16 cellular contexts compared by ENCODE assay signal in the genomic region with DNA sequence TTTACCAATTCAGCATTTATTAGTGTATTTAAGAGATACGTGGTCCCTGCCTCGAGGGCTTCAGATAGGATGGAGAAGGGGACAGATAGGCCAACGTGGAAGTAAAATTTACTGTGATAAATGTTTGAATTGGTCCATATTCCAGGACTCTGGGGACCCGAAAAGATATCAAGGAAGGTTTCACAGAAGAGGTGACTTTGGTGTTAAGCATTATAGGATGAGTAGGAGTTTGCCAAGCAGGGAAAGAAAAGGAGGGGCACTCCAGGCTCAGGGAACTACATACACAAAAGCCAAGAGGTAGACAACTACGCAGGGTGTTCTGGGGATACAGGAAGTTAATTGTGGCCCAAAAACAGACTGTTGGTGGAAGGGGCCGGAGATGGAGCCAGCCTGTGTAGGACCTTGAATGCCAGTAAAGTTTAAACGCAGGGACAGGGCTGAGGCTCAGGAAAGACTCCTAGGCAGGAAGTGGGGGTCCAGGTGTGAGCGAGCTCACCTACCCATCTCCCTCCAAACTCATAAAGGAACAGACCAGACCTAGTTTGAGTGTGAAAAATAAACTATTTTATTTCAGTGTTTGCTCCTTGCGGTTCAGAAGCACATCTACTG. TPM values are rescaled to one million over a fixed set of nuclear protein-coding genes. Genes with fewer than 3 reads are reported as not detected.
DNase-seq lines count a peak whose midpoint lies in the region; ATAC-seq and TF ChIP-seq lines count a peak whose summit lies in the region.
"Had no signal": no experiment of that assay in that cellular context is flagged by ENCODE, and none has a peak within 500 bp of the region (broad histone marks: within the 10 kb centered on the region; RNA-seq: fewer than 3 reads in every experiment).

No MANE protein-coding gene starts in this region.

- TF ChIP-seq EP300 in stomach (IDR thresholded peaks at IDR 0.05) = no peak

- no peaks in the 10 kb centered on the region for H3K9me3 Mint-ChIP-seq in neural progenitor cell
- H3K9me3 Mint-ChIP-seq in activated naive CD4-positive, alpha-beta T cell treated with anti-CD3 and anti-CD28 coated beads, Interleukin-2, amount 50 U/mL, for 72 hours = no peaks in the 10 kb centered on the region
- H3K9me3 Mint-ChIP-seq: activated CD4-positive, alpha-beta T cell treated with anti-CD3 and anti-CD28 coated beads, Interleukin-2, amount 10 ng/mL, durations not matched to agents 7 days and 5 days; activated naive CD8-positive, alpha-beta T cell treated with anti-CD3 and anti-CD28 coated beads, Interleukin-2, amount 10 ng/mL, durations not matched to agents 7 days and 5 days; CD8-positive, alpha-beta T cell; central memory CD8-positive, alpha-beta T cell had no signal

- H3K4me3 Mint-ChIP-seq in neural progenitor cell = no peak overlapping the region
- H3K4me3 Mint-ChIP-seq: activated CD4-positive, alpha-beta T cell treated with anti-CD3 and anti-CD28 coated beads, Interleukin-2, amount 10 ng/mL, durations not matched to agents 7 days and 5 days; activated naive CD8-positive, alpha-beta T cell treated with anti-CD3 and anti-CD28 coated beads, Interleukin-2, amount 10 ng/mL, durations not matched to agents 7 days and 5 days; CD8-positive, alpha-beta T cell; central memory CD8-positive, alpha-beta T cell had no signal

- no peak for TF ChIP-seq POLR2A in stomach (IDR thresholded peaks at IDR 0.05)

- peaks cover 2% of the 10 kb centered on the region for H3K27me3 Mint-ChIP-seq in neural progenitor cell (ENCODE audit: insufficient read depth, low read depth)
- H3K27me3 Mint-ChIP-seq: activated CD4-positive, alpha-beta T cell treated with anti-CD3 and anti-CD28 coated beads, Interleukin-2, amount 10 ng/mL, durations not matched to agents 7 days and 5 days; central memory CD8-positive, alpha-beta T cell had no signal

- H3K4me2 ChIP-seq in neural progenitor cell = no peak overlapping the region

- H3K9me3 ChIP-seq in neural progenitor cell (ENCODE audit: low read depth) (no peaks in the 10 kb centered on the region), stomach (no peaks in the 10 kb centered on the region)
- H3K9me3 ChIP-seq: prostate gland, testis had no signal

- H3F3A ChIP-seq in neural progenitor cell (ENCODE audit: low read depth) = peaks cover 11% of the 10 kb centered on the region

- no peaks in the 10 kb centered on the region for H3K36me3 Mint-ChIP-seq in neural progenitor cell
- H3K36me3 Mint-ChIP-seq in activated naive CD4-positive, alpha-beta T cell treated with anti-CD3 and anti-CD28 coated beads, Interleukin-2, amount 50 U/mL, for 72 hours = no peaks in the 10 kb centered on the region
- H3K36me3 Mint-ChIP-seq: activated naive CD8-positive, alpha-beta T cell treated with anti-CD3 and anti-CD28 coated beads, Interleukin-2, amount 10 ng/mL, durations not matched to agents 7 days and 5 days; CD8-positive, alpha-beta T cell had no signal

- H3K36me3 ChIP-seq in neural progenitor cell (no peaks in the 10 kb centered on the region), stomach (peaks cover 0 to 38% (median 20%) of the 10 kb centered on the region in 4 donors)

- no peaks in the 10 kb centered on the region for H4K20me1 ChIP-seq in neural progenitor cell (ENCODE audit: low read depth)

- H3K27me3 ChIP-seq in neural progenitor cell = no peaks in the 10 kb centered on the region
- no peaks in the 10 kb centered on the region for H3K27me3 ChIP-seq in stomach
- H3K27me3 ChIP-seq: testis had no signal

- H3K79me2 ChIP-seq in neural progenitor cell (ENCODE audit: low read depth) = no peaks in the 10 kb centered on the region

- TF ChIP-seq CTCF in neural progenitor cell (IDR thresholded peaks at IDR 0.05) (no peak), stomach (IDR thresholded peaks at IDR 0.05) (no peak)

- H3K27ac Mint-ChIP-seq in neural progenitor cell = peak overlapping the region; percentile 3
- no peak overlapping the region for H3K27ac Mint-ChIP-seq in activated naive CD4-positive, alpha-beta T cell treated with anti-CD3 and anti-CD28 coated beads, Interleukin-2, amount 50 U/mL, for 72 hours
- H3K27ac Mint-ChIP-seq: activated CD4-positive, alpha-beta T cell treated with anti-CD3 and anti-CD28 coated beads, Interleukin-2, amount 10 ng/mL, durations not matched to agents 7 days and 5 days; activated naive CD8-positive, alpha-beta T cell treated with anti-CD3 and anti-CD28 coated beads, Interleukin-2, amount 10 ng/mL, durations not matched to agents 7 days and 5 days; CD8-positive, alpha-beta T cell had no signal

- intact Hi-C loops in cardiac septum (cut with DNase I) = loop anchor here (5.0 kb wide), 2 partner anchors 56 to 89 kb away; no protein-coding TSS in a partner anchor
- intact Hi-C loops in left ventricle myocardium superior (cut with micrococcal nuclease) = no loop called here
- intact Hi-C loops in left cardiac atrium (cut with DNase I) = no loop called here
- intact Hi-C loops in stomach (cut with DNase I; ENCODE audit: low total_unique reads) = no loop called here

- H3K4me3 ChIP-seq in neural progenitor cell (no peak overlapping the region), stomach (no peak overlapping the region)
- H3K4me3 ChIP-seq: prostate gland, testis had no signal

- no peak overlapping the region for H2AFZ ChIP-seq in neural progenitor cell (replicated peaks)

- H3K4me1 ChIP-seq in neural progenitor cell (no peaks in the 10 kb centered on the region), stomach (peaks cover 30 to 40% (median 31%) of the 10 kb centered on the region in 4 donors)

- no peak overlapping the region for H3K9ac ChIP-seq in neural progenitor cell

- H3K27ac ChIP-seq in neural progenitor cell (no peak overlapping the region), stomach (peak overlapping the region in 2 of 5 donors; percentile 87 to 88)

- ATAC-seq in left ventricle myocardium superior (no peak), left cardiac atrium (no peak)
- no peak for ATAC-seq in activated naive CD4-positive, alpha-beta T cell treated with anti-CD3 and anti-CD28 coated beads, Interleukin-2, amount 50 U/mL, for 72 hours
- ATAC-seq: CD8-positive, alpha-beta T cell had no signal

- DNase-seq in cardiac septum (ENCODE audit: low spot score) (peak; percentile 50), left ventricle myocardium superior (no peak), left cardiac atrium (peak; percentile 13), neural progenitor cell (ENCODE audit: low spot score) (no peak), stomach (no peak), germinal center (ENCODE audit: low spot score) (no peak)
- DNase-seq in activated naive CD4-positive, alpha-beta T cell treated with anti-CD3 and anti-CD28 coated beads, Interleukin-2, amount 50 U/mL, for 72 hours (ENCODE audit: low spot score in 2 of 2) = no peak
- DNase-seq in stimulated activated CD4-positive, alpha-beta T cell treated with anti-CD3 and anti-CD28 coated beads, Interleukin-4, amount 100 ng/mL, for 1 hour = no peak
- DNase-seq: activated CD4-positive, alpha-beta T cell treated with anti-CD3 and anti-CD28 coated beads, Interleukin-2, amount 10 ng/mL, durations not matched to agents 7 days and 5 days; activated naive CD8-positive, alpha-beta T cell treated with anti-CD3 and anti-CD28 coated beads, Interleukin-2, amount 10 ng/mL, durations not matched to agents 7 days and 5 days; CD8-positive, alpha-beta T cell; NCI-H146; NCI-H446 treated with DMSO at 0.1 percent for 48 hours; testis had no signal

- H3K4me1 Mint-ChIP-seq in neural progenitor cell = peaks cover 10% of the 10 kb centered on the region

- 85 to 92% (median 87%) methylated on average over 9 of the region's 9 CpGs for WGBS in stomach, 5 donors

RNA-seq across cellular contexts. Expression of gene TGM2, which starts 37.0 kb away (rescaled TPM):
- 792 TPM for total RNA-seq in cardiac septum
- total RNA-seq in left ventricle myocardium superior = 473 TPM
- 100 to 1,000 TPM; 383 to 695 TPM for total RNA-seq in left cardiac atrium
- 0.22 and 0.28 TPM in 2 replicates for total RNA-seq in neural progenitor cell (ENCODE audit: low replicate concordance)
- 100 to 1,000 TPM in 1 of 5 donors, 10 to 100 TPM in 4; 27.8 to 195 (median 44.3) TPM for total RNA-seq in stomach
- 10 to 100 TPM; 16.2 to 28.0 (median 25.1) TPM for polyA plus RNA-seq in stomach
- under 1 TPM in 1 of 2 donors, not detected in 1; 0.10 TPM for total RNA-seq in activated naive CD4-positive, alpha-beta T cell treated with anti-CD3 and anti-CD28 coated beads, Interleukin-2, amount 50 U/mL, for 72 hours
- total RNA-seq: CD8-positive, alpha-beta T cell had no signal

Comparison
In these comparisons a context has a peak if more than half of its experiments do, and no peak if none do; other contexts are left out.
1. DNase-seq: peak in cardiac septum (single experiment) and left cardiac atrium (single experiment); none in left ventricle myocardium superior (single experiment), neural progenitor cell (single experiment), stomach (single experiment), activated naive CD4-positive, alpha-beta T cell treated with anti-CD3 and anti-CD28 coated beads, Interleukin-2, amount 50 U/mL, for 72 hours (0 of 2), germinal center (single experiment) and stimulated activated CD4-positive, alpha-beta T cell treated with anti-CD3 and anti-CD28 coated beads, Interleukin-4, amount 100 ng/mL, for 1 hour (single experiment).
2. RNA of gene TGM2, which starts 37.0 kb away (total RNA-seq): 792 TPM in cardiac septum (single experiment), 383 to 695 TPM in left cardiac atrium, 473 TPM in left ventricle myocardium superior (single experiment) and 27.8 to 195 TPM in stomach; 0.22 to 0.28 TPM in neural progenitor cell and 0.10 TPM in activated naive CD4-positive, alpha-beta T cell treated with anti-CD3 and anti-CD28 coated beads, Interleukin-2, amount 50 U/mL, for 72 hours; every median in the first group is over 10 times any median in the second.